ENCODE assay signal across 3 cellular contexts in genomic region chr12:104664368-104664767, GRCh38.
A peak's percentile ranks its signal among the peaks of the same experiment; 100 is the strongest.
TF ChIP-seq lines count a peak whose summit lies in the region.

No MANE protein-coding gene starts in this region.

TF ChIP-seq in SK-N-SH, 30 proteins besides CTCF, POLR2A, EP300 and RAD21:
- TF ChIP-seq GABPA (IDR thresholded peaks at IDR 0.05; ENCODE audit: low read depth) (no peak), MXI1 (IDR thresholded peaks at IDR 0.05; ENCODE audit: low read depth, low read length) (peak; percentile 19; the same call in 1 of the 2 replicates), FOXM1 (IDR thresholded peaks at IDR 0.05; ENCODE audit: low read depth) (no peak)

TF ChIP-seq in SK-N-SH treated with all-trans-retinoic acid at 6 μM for 48 hours, 23 proteins besides CTCF, POLR2A, EP300 and RAD21:
- TF ChIP-seq ZNF8 (CRISPR knock-in tag; IDR thresholded peaks at IDR 0.05) = no peak
- TF ChIP-seq, protein P1, sequence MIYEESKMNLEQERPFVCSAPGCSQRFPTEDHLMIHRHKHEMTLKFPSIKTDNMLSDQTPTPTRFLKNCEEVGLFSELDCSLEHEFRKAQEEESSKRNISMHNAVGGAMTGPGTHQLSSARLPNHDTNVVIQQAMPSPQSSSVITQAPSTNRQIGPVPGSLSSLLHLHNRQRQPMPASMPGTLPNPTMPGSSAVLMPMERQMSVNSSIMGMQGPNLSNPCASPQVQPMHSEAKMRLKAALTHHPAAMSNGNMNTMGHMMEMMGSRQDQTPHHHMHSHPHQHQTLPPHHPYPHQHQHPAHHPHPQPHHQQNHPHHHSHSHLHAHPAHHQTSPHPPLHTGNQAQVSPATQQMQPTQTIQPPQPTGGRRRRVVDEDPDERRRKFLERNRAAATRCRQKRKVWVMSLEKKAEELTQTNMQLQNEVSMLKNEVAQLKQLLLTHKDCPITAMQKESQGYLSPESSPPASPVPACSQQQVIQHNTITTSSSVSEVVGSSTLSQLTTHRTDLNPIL (CRISPR knock-in tag; IDR thresholded peaks at IDR 0.05; ENCODE audit: low read depth) = no peak
- no peak for TF ChIP-seq ISL1 (CRISPR knock-in tag; IDR thresholded peaks at IDR 0.05)
- no peak for TF ChIP-seq SNAI2 (CRISPR knock-in tag; IDR thresholded peaks at IDR 0.05)
- no peak for TF ChIP-seq PATZ1 (CRISPR knock-in tag; IDR thresholded peaks at IDR 0.05; ENCODE audit: borderline replicate concordance)
- TF ChIP-seq TSHZ2 (CRISPR knock-in tag; IDR thresholded peaks at IDR 0.05) = no peak
- no peak for TF ChIP-seq ZFP30 (CRISPR knock-in tag; IDR thresholded peaks at IDR 0.05)
- no peak for TF ChIP-seq OSR1 (CRISPR knock-in tag; IDR thresholded peaks at IDR 0.05)
- no peak for TF ChIP-seq PPARA (CRISPR knock-in tag; IDR thresholded peaks at IDR 0.05; ENCODE audit: borderline replicate concordance)
- TF ChIP-seq ESRRG (CRISPR knock-in tag; IDR thresholded peaks at IDR 0.05) = no peak

TF ChIP-seq in GM12878, 131 proteins besides CTCF, POLR2A, EP300 and RAD21:
- TF ChIP-seq ZNF622 (IDR thresholded peaks at IDR 0.05) = no peak
